8 cellular contexts compared by ENCODE assay signal in the genomic region with DNA sequence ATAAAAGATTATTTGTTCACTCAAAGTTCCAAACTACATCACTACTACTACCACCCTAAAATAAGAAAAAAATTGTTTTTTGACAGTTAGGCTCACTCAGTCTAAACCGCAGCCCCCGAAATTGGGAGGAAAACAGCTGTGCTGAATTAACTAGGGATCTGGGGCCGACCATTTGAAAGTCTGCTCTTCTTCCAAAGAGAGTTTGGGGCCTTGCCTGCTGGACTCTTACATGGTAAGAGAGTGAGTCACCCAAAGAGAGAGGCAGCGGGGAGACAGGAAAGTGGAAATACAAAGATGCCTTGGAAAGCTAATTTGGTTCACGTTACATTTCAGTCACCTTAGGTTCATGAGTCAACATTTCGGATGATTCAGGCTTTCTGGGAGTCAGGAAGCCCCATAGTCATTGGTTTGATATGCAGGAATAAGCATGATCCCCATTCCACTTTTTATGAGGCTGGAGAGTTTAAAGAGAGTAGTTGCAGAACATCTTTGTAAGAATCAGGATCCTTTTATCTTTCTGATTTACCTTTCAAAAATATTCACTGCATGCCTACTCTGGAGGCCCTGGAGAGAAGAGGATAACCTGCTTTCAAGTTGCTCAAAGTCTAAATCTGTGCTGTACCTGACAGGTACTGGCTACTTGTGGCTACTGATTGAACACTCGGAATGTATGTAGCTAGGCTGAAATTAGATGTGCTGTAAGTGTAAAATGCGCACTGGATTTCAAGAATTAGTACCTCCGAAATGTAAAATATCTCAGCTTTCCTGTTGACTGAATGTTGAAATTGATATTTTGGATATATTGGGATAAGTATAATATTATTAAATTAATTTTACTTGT. TPM values are rescaled to one million over a fixed set of nuclear protein-coding genes. Genes with fewer than 3 reads are reported as not detected.
DNase-seq lines count a peak whose midpoint lies in the region; ATAC-seq and FAIRE-seq lines count a peak whose summit lies in the region.

No MANE protein-coding gene starts in this region.

- no peaks in the 10 kb centered on the region for H3K9me3 Mint-ChIP-seq in T-cell

- peak overlapping the region; percentile 100 for H3K27ac Mint-ChIP-seq in T-cell

- no peak for FAIRE-seq in small intestine (lab: Jason Lieb, UNC)

- H3K4me1 ChIP-seq in HUES64 (ENCODE audit: insufficient read depth, low read length) = peaks cover 34% of the 10 kb centered on the region
- peaks cover 0 to 11% of the 10 kb centered on the region in 2 donors for H3K4me1 ChIP-seq in small intestine (ENCODE audit: control insufficient read depth in 2 of 2, insufficient read depth in 1 of 2, low read depth in 1 of 2, low read length in 1 of 2)

- peak overlapping the region; percentile 91 for H3K27ac ChIP-seq in HUES64 (ENCODE audit: low read depth, low read length)
- peak overlapping the region; percentile 75 to 100 for H3K27ac ChIP-seq in small intestine (ENCODE audit: low read depth in 1 of 2, low read length in 1 of 2)

- 26% methylated on average over 9 of the region's 9 CpGs for WGBS in HUES64
- WGBS in small intestine, 3 donors = 16 to 24% (median 20%) methylated on average over 9 of the region's 9 CpGs

- H3K36me3 Mint-ChIP-seq in T-cell = no peaks in the 10 kb centered on the region

- POLR2A ChIA-PET in T-cell (lab: Charles Lee) = interaction anchor here (0.6 to 1.4 kb wide), 20 partner anchors 12 to 476 kb away, joined by 3 to 6 read pairs (median 3); partner anchors contain the start of genes CFAP36 (in 1 of the 2) and RPS27A (in 1 of the 2)

- H3K27me3 Mint-ChIP-seq in T-cell = no peaks in the 10 kb centered on the region

- H3K9me3 ChIP-seq in HUES64 (ENCODE audit: insufficient read depth, low read depth, low read length) (no peaks in the 10 kb centered on the region), small intestine (ENCODE audit: control insufficient read depth, low read depth) (no peaks in the 10 kb centered on the region)

- no peak for ATAC-seq in T-cell (replicated peaks in 1 of 4)
- ATAC-seq in HG03439 (IDR thresholded peaks at IDR 0.05; ENCODE audit: unreplicated experiment) = no peak
- ATAC-seq in HG02678 (IDR thresholded peaks at IDR 0.05; ENCODE audit: unreplicated experiment) = no peak

- H3K4me3 Mint-ChIP-seq in T-cell = peak overlapping the region; percentile 89 to 100 (median 100)

- H3K36me3 ChIP-seq in HUES64 (ENCODE audit: insufficient read depth, low read length) (no peaks in the 10 kb centered on the region; the same call in 1 of the 2 replicates), small intestine (ENCODE audit: control insufficient read depth in 2 of 2, insufficient read depth in 2 of 2, low read length in 2 of 2) (no peaks in the 10 kb centered on the region)

- H3K9ac ChIP-seq in HUES64 (ENCODE audit: low read depth, low read length) = peak overlapping the region; percentile 83

- CTCF ChIA-PET in T-cell (lab: Charles Lee) = interaction anchor here (0.6 to 1.5 kb wide), 16 partner anchors 7 to 469 kb away, joined by 3 to 6 read pairs (median 4); partner anchors contain the start of genes CFAP36 (in 1 of the 2), CLHC1 (in 1 of the 2) and RPS27A (in 1 of the 2)

- H3K4me3 ChIP-seq in HUES64 (ENCODE audit: low read length) (peak overlapping the region; percentile 72), small intestine (ENCODE audit: low read depth in 1 of 2, low read length in 2 of 2) (peak overlapping the region in 1 of 2 donors; percentile 75)

- H3K4me1 Mint-ChIP-seq in T-cell = peaks cover 56 to 70% (median 57%) of the 10 kb centered on the region in 3 donors

- H3K27me3 ChIP-seq in HUES64 (ENCODE audit: insufficient read depth, low read length) = no peaks in the 10 kb centered on the region
- H3K27me3 ChIP-seq in small intestine (ENCODE audit: control insufficient read depth in 2 of 2, insufficient read depth in 2 of 2, low read length in 2 of 2) = no peaks in the 10 kb centered on the region

- DNase-seq in DMS 273 (lab: John Stamatoyannopoulos, UW; ENCODE audit: unreplicated experiment) (peak; percentile 85), T-cell (peak in 7 of 34 experiments; percentile 3 to 19 (median 13)), cerebellar cortex (ENCODE audit: low spot score) (peak; percentile 63), iris pigment epithelial cell (ENCODE audit: low read depth) (peak; percentile 99), small intestine (peak; percentile 55)

RNA-seq across cellular contexts. Expression of gene RTN4, which starts 1.0 kb away (rescaled TPM):
- 169 TPM for polyA plus RNA-seq in HUES64 (2013, experiment 1 of 2)
- 178 TPM for polyA plus RNA-seq in HUES64 (2013, experiment 2 of 2)
- total RNA-seq in T-cell = 10 to 100 TPM; 66.3 to 77.1 (median 75.4) TPM
- 100 to 1,000 TPM in 2 of 3 donors, 10 to 100 TPM in 1; 98.1 to 163 (median 152) TPM for polyA plus RNA-seq in small intestine
